10 cellular contexts compared by ENCODE assay signal in genomic region chr14:35050652-35051051, GRCh38. TPM values are rescaled to one million over a fixed set of nuclear protein-coding genes. Genes with fewer than 3 reads are reported as not detected.
DNase-seq lines count a peak whose midpoint lies in the region; ATAC-seq, FAIRE-seq and TF ChIP-seq lines count a peak whose summit lies in the region.
"Had no signal": no experiment of that assay in that cellular context is flagged by ENCODE, and none has a peak within 500 bp of the region (broad histone marks: within the 10 kb centered on the region; RNA-seq: fewer than 3 reads in every experiment).

No MANE protein-coding gene starts in this region.

- H3K9me2 ChIP-seq in PC-3 (replicated peaks; ENCODE audit: low read length) = no peaks in the 10 kb centered on the region

- ATAC-seq in PC-3 = peak; percentile 16

- no peaks in the 10 kb centered on the region for H4K20me1 ChIP-seq in PC-3 (ENCODE audit: low read length)
- no peaks in the 10 kb centered on the region for H4K20me1 ChIP-seq in osteoblast (ENCODE audit: insufficient read depth, low read length)

- TF ChIP-seq CTCF in PC-3 (conservative IDR thresholded peaks at IDR 0.05; ENCODE audit: low read depth, low read length) = no peak
- no peak for TF ChIP-seq CTCF in epithelial cell of esophagus (IDR thresholded peaks at IDR 0.05; ENCODE audit: insufficient read depth, low read depth, low read length, missing control alignments)
- TF ChIP-seq CTCF in osteoblast (IDR thresholded peaks at IDR 0.05; ENCODE audit: extremely low read depth, low read depth, low read length) = no peak

- H3F3A ChIP-seq in PC-3 (ENCODE audit: low read length, unreplicated experiment) = no peaks in the 10 kb centered on the region

- H3K4me1 ChIP-seq in PC-3 (ENCODE audit: insufficient read depth, low read length) (peaks cover 35% of the 10 kb centered on the region), osteoblast (ENCODE audit: insufficient read depth, low read length) (peaks cover 14% of the 10 kb centered on the region)

- no peak overlapping the region for H3K4me3 ChIP-seq in PC-3 (ENCODE audit: low read length)
- H3K4me3 ChIP-seq in epithelial cell of esophagus (ENCODE audit: low read length) = no peak overlapping the region
- H3K4me3 ChIP-seq in osteoblast (ENCODE audit: insufficient read depth, low read length) = no peak overlapping the region

- intact Hi-C loops in PC-3 (cut with micrococcal nuclease) = no loop called here

- H3K4me2 ChIP-seq in PC-3 (ENCODE audit: low read length) (peak overlapping the region; percentile 44), osteoblast (ENCODE audit: insufficient read depth, low read length) (no peak overlapping the region)

- BruUV-seq in PC-3 (replicated peaks; lab: Mats Ljungman, UMichigan) = no TSS peak

- no peaks in the 10 kb centered on the region for H3K27me3 ChIP-seq in PC-3 (ENCODE audit: low read length)
- no peaks in the 10 kb centered on the region for H3K27me3 ChIP-seq in osteoblast (ENCODE audit: insufficient read depth, low read length)

- H3K79me2 ChIP-seq in PC-3 (ENCODE audit: low read length) (peaks cover 31% of the 10 kb centered on the region), osteoblast (ENCODE audit: insufficient read depth, low read length) (peaks cover 28% of the 10 kb centered on the region)

- peak; percentile 62 for DNase-seq in GM03348 (ENCODE audit: low spot score)
- peak; percentile 75 for DNase-seq in PC-3
- DNase-seq in epithelial cell of esophagus (ENCODE audit: low read depth) = peak; percentile 13
- peak; percentile 91 for DNase-seq in osteoblast (ENCODE audit: insufficient read length, low spot score, missing footprints)
- DNase-seq in RCC 7860 (ENCODE audit: low spot score) = no peak
- DNase-seq in CD1c-positive myeloid dendritic cell (ENCODE audit: extremely low spot score) = no peak
- no peak for DNase-seq in retina
- no peak for DNase-seq in activated CD8-positive, alpha-beta memory T cell treated with anti-CD3 and anti-CD28 coated beads, Interleukin-2, amount 50 U/mL, for 4 hours
- DNase-seq: activated B cell treated with CpG ODN at 0.5 μM for 24 hours; stimulated activated CD4-positive, alpha-beta T cell treated with anti-CD3 and anti-CD28 coated beads, Interleukin-12 subunit alpha, Interleukin-12 subunit beta, amount 100 ng/mL, for 4 hours had no signal

- H2AFZ ChIP-seq in PC-3 (ENCODE audit: low read length) = no peak overlapping the region
- H2AFZ ChIP-seq in osteoblast (ENCODE audit: low read length) = no peak overlapping the region

- FAIRE-seq in RCC 7860 (lab: Jason Lieb, UNC) = no peak

- CTCF ChIA-PET in PC-3 (lab: Charles Lee) = interaction anchor here (1.0 kb wide), 1 partner anchor 26 kb away, joined by 3 read pairs; no protein-coding TSS in a partner anchor

- POLR2A ChIA-PET in PC-3 (lab: Charles Lee; ENCODE audit: unreplicated experiment) = interaction anchor here (0.5 to 0.7 kb wide), 2 partner anchors 39 to 63 kb away, joined by 4 to 11 read pairs; no protein-coding TSS in a partner anchor

- H3K9me3 ChIP-seq in PC-3 (ENCODE audit: low read length) = no peaks in the 10 kb centered on the region
- no peaks in the 10 kb centered on the region for H3K9me3 ChIP-seq in osteoblast (ENCODE audit: low read depth, low read length)

- H3K36me3 ChIP-seq in PC-3 (ENCODE audit: low read depth, low read length) (peaks cover 4% of the 10 kb centered on the region; the same call in 1 of the 2 replicates), osteoblast (ENCODE audit: insufficient read depth, low read length) (peaks cover 20% of the 10 kb centered on the region)

- no peak overlapping the region for H3K9ac ChIP-seq in PC-3 (ENCODE audit: low read length)

- H3K27ac ChIP-seq in PC-3 (ENCODE audit: low read length) (peak overlapping the region; percentile 36), osteoblast (ENCODE audit: low read depth, low read length) (peak overlapping the region; percentile 47)

RNA-seq across cellular contexts. Expression of gene FAM177A1, which starts 4.6 kb away (rescaled TPM):
- total RNA-seq in PC-3 (2014; rRNA removed) = 36.2 and 62.8 TPM in 2 replicates
- total RNA-seq in osteoblast = 30.0 and 34.2 TPM in 2 replicates

Comparison
In these comparisons a context has a peak if more than half of its experiments do, and no peak if none do; other contexts are left out.
1. DNase-seq: peak in GM03348 (single experiment), PC-3 (single experiment), epithelial cell of esophagus (single experiment) and osteoblast (single experiment); none in RCC 7860 (single experiment), CD1c-positive myeloid dendritic cell (single experiment), retina (single experiment) and activated CD8-positive, alpha-beta memory T cell treated with anti-CD3 and anti-CD28 coated beads, Interleukin-2, amount 50 U/mL, for 4 hours (single experiment).